In genomic region chr15:43953402-43953801, GRCh38 we compare ENCODE assay signal across 18 cellular contexts.
"Had no signal": no experiment of that assay in that cellular context is flagged by ENCODE, and none has a peak within 500 bp of the region (broad histone marks: within the 10 kb centered on the region; RNA-seq: fewer than 3 reads in every experiment).

No MANE protein-coding gene starts in this region.

- H3K9me3 Mint-ChIP-seq: natural killer cell treated with Interleukin-12 subunit alpha and Interleukin-12 subunit beta and Interleukin-15 and Interleukin-18, amount 100 ng/mL, for 72 hours; neural progenitor cell had no signal

- H3K27me3 ChIP-seq: neural progenitor cell, ovary had no signal

- H3K27ac Mint-ChIP-seq: natural killer cell treated with Interleukin-12 subunit alpha and Interleukin-12 subunit beta and Interleukin-15 and Interleukin-18, amount 100 ng/mL, for 72 hours; neural progenitor cell had no signal

- H3K27ac ChIP-seq: heart left ventricle, neural progenitor cell, ovary had no signal

- H3K36me3 ChIP-seq: heart left ventricle, neural progenitor cell, ovary had no signal

- H3K4me3 ChIP-seq: heart left ventricle, lung, neural progenitor cell, ovary had no signal

- ATAC-seq: esophagus mucosa, left colon, left ventricle myocardium superior had no signal

- H3K4me3 Mint-ChIP-seq: natural killer cell treated with Interleukin-12 subunit alpha and Interleukin-12 subunit beta and Interleukin-15 and Interleukin-18, amount 100 ng/mL, for 72 hours; neural progenitor cell had no signal

- DNase-seq: cortex of kidney; effector memory CD4-positive, alpha-beta T cell; heart left ventricle; hippocampal formation; left colon; left ventricle myocardium superior; mesenchymal stem cell; midbrain; ovary; right cardiac atrium; small intestine; stimulated activated CD4-positive, alpha-beta T cell treated with anti-CD3 and anti-CD28 coated beads, Interleukin-12 subunit alpha, Interleukin-12 subunit beta, amount 100 ng/mL, for 4 hours; stimulated activated naive CD4-positive, alpha-beta T cell; trophoblast cell had no signal
